In the genomic region with DNA sequence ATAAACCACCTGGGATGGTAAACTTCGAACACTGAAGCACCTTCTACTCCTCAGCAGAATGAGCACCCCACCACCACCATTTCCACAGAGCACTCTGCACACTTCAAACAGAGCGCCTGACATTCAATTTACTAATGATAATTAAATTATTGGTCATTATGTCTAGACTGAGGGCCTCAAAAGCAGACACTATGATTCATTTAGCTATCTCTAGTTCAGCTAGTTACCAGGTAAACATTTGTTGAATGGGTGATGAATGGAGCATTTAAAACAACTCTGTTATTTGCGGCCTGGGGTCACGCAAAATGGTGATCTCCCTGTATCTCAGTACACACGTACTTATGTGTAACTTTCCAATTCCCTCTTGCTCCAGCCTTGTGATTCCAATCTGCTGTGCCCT, we compare ENCODE assay signal across 21 cellular contexts. TPM values are rescaled to one million over a fixed set of nuclear protein-coding genes. Genes with fewer than 3 reads are reported as not detected.
A peak's percentile ranks its signal among the peaks of the same experiment; 100 is the strongest.
DNase-seq lines count a peak whose midpoint lies in the region; ATAC-seq, FAIRE-seq and TF ChIP-seq lines count a peak whose summit lies in the region.
"Had no signal": no experiment of that assay in that cellular context is flagged by ENCODE, and none has a peak within 500 bp of the region (broad histone marks: within the 10 kb centered on the region; RNA-seq: fewer than 3 reads in every experiment).

No MANE protein-coding gene starts in this region.

- H3K27me3 ChIP-seq in DOHH2 (ENCODE audit: control insufficient read depth, low read length) (no peaks in the 10 kb centered on the region), trophoblast cell (ENCODE audit: insufficient read depth, low read length) (no peaks in the 10 kb centered on the region), pancreas (no peaks in the 10 kb centered on the region)
- H3K27me3 ChIP-seq: tibial nerve had no signal

- 0 out of 2 replicates have a peak overlapping the region, but pooled peaks have one; percentile 8 for H3K4me3 ChIP-seq in DOHH2 (ENCODE audit: low read length)
- no peak overlapping the region for H3K4me3 ChIP-seq in trophoblast cell (ENCODE audit: low read depth, low read length)
- no peak overlapping the region for H3K4me3 ChIP-seq in pancreas
- H3K4me3 ChIP-seq: coronary artery, lower lobe of right lung, psoas muscle, skin epidermis, tibial nerve had no signal

- no peak overlapping the region for H4K8ac ChIP-seq in trophoblast cell (ENCODE audit: low read depth, low read length)

- H3K79me2 ChIP-seq in DOHH2 (ENCODE audit: control insufficient read depth, low read length) = peaks cover 96% of the 10 kb centered on the region
- H3K79me2 ChIP-seq in trophoblast cell (ENCODE audit: control insufficient read depth, insufficient read depth, low read length, poor library complexity) = no peaks in the 10 kb centered on the region

- H4K20me1 ChIP-seq in DOHH2 (ENCODE audit: control insufficient read depth, insufficient read depth, low read depth, low read length) = 0 out of 2 replicates have a peak, but pooled peaks cover 4% of the 10 kb centered on the region

- no peaks in the 10 kb centered on the region for H3K9me2 ChIP-seq in DOHH2 (replicated peaks; ENCODE audit: control insufficient read depth, low read length)

- H3K9ac ChIP-seq in trophoblast cell (ENCODE audit: low read length) = no peak overlapping the region
- H3K9ac ChIP-seq: KMS-11 had no signal

- H2BK12ac ChIP-seq in trophoblast cell (ENCODE audit: low read length) = no peak overlapping the region

- H4K91ac ChIP-seq in trophoblast cell (ENCODE audit: low read depth, low read length) = no peak overlapping the region

- peak overlapping the region; percentile 85 for H3K27ac Mint-ChIP-seq in mesothelial cell of epicardium
- H3K27ac Mint-ChIP-seq: activated CD8-positive, alpha-beta memory T cell treated with anti-CD3 and anti-CD28 coated beads, Interleukin-2, amount 10 ng/mL, durations not matched to agents 7 days and 5 days; activated naive CD8-positive, alpha-beta T cell treated with anti-CD3 and anti-CD28 coated beads for 36 hours; activated T-helper 1 cell treated with anti-CD3 and anti-CD28 coated beads, Interleukin-12 subunit alpha, Interleukin-12 subunit beta, Interleukin-2, Interleukin-4 antibody, amounts not matched to agents 30 ng/mL and 10 ng/mL and 1 ng/mL, durations not matched to agents 14 hours and 24 hours and 36 hours; stimulated activated naive CD8-positive, alpha-beta T cell treated with anti-CD3 and anti-CD28 coated beads, Interleukin-15, amount 100 ng/mL, for 72 hours had no signal

- DNase-seq in NCI-H1930 (lab: John Stamatoyannopoulos, UW) (peak; percentile 23 to 24), mesothelial cell of epicardium (ENCODE audit: low spot score in 2 of 2, unreplicated experiment in 2 of 2) (no peak), trophoblast cell (no peak), hepatic stellate cell (ENCODE audit: low spot score) (no peak), pancreas (no peak)
- DNase-seq: activated CD4-positive, alpha-beta T cell treated with anti-CD3 and anti-CD28 coated beads for 4 hours; activated CD8-positive, alpha-beta memory T cell treated with anti-CD3 and anti-CD28 coated beads, Interleukin-2, amount 10 ng/mL, durations not matched to agents 7 days and 5 days; activated naive CD8-positive, alpha-beta T cell treated with anti-CD3 and anti-CD28 coated beads for 36 hours; EL; head of caudate nucleus; lower lobe of right lung; NCI-H1048; psoas muscle; stimulated activated naive CD8-positive, alpha-beta T cell treated with anti-CD3 and anti-CD28 coated beads, Interleukin-15, amount 100 ng/mL, for 72 hours had no signal

- peaks cover 36% of the 10 kb centered on the region for H3K4me1 Mint-ChIP-seq in mesothelial cell of epicardium

- intact Hi-C loops in pancreas (cut with DNase I) = no loop called here

- no peak overlapping the region for H3K23ac ChIP-seq in trophoblast cell (ENCODE audit: low read length)

- H3K79me1 ChIP-seq in trophoblast cell (ENCODE audit: low read length) = no peaks in the 10 kb centered on the region

- H2BK5ac ChIP-seq in trophoblast cell (ENCODE audit: low read depth, low read length, poor library complexity) = no peak overlapping the region

- H3K36me3 Mint-ChIP-seq in mesothelial cell of epicardium = peaks cover 10% of the 10 kb centered on the region

- H3K27me3 Mint-ChIP-seq in mesothelial cell of epicardium (ENCODE audit: low read depth) = no peaks in the 10 kb centered on the region
- H3K27me3 Mint-ChIP-seq: activated CD8-positive, alpha-beta memory T cell treated with anti-CD3 and anti-CD28 coated beads, Interleukin-2, amount 10 ng/mL, durations not matched to agents 7 days and 5 days; activated naive CD8-positive, alpha-beta T cell treated with anti-CD3 and anti-CD28 coated beads for 36 hours; stimulated activated naive CD8-positive, alpha-beta T cell treated with anti-CD3 and anti-CD28 coated beads, Interleukin-15, amount 100 ng/mL, for 72 hours had no signal

- no peaks in the 10 kb centered on the region for H3K9me3 ChIP-seq in DOHH2 (ENCODE audit: control insufficient read depth, insufficient read depth, low read length)
- no peaks in the 10 kb centered on the region for H3K9me3 ChIP-seq in trophoblast cell (ENCODE audit: insufficient read depth, low read depth, low read length)
- H3K9me3 ChIP-seq in pancreas = no peaks in the 10 kb centered on the region
- H3K9me3 ChIP-seq: lower lobe of right lung, psoas muscle, tibial nerve had no signal

- H3K4me2 ChIP-seq in DOHH2 (ENCODE audit: low read length) = peak overlapping the region; percentile 26
- no peak overlapping the region for H3K4me2 ChIP-seq in trophoblast cell (ENCODE audit: low read length)
- H3K4me2 ChIP-seq: KMS-11 had no signal

- TF ChIP-seq CTCF in DOHH2 (IDR thresholded peaks at IDR 0.05; ENCODE audit: low read depth, low read length, poor library complexity, severe bottlenecking) (no peak), mesothelial cell of epicardium (IDR thresholded peaks at IDR 0.05; ENCODE audit: unreplicated experiment) (no peak), pancreas (IDR thresholded peaks at IDR 0.05) (no peak)

- no CpG with 5 or more reads among the region's 5 CpGs for WGBS in trophoblast cell (ENCODE audit: extremely low coverage, insufficient coverage, insufficient read length)
- WGBS in pancreas, 2 donors = 83 to 88% methylated on average over 5 of the region's 5 CpGs

- H3K4me1 ChIP-seq in DOHH2 (ENCODE audit: control insufficient read depth, low read length) (peaks cover 90% of the 10 kb centered on the region), trophoblast cell (ENCODE audit: control insufficient read depth in 1 of 2, insufficient read depth in 2 of 2, low read length in 2 of 2) (peaks cover 2 to 6% of the 10 kb centered on the region in 2 experiments), pancreas (peaks cover 0 to 4% (median 0%) of the 10 kb centered on the region in 3 donors)

- no peak overlapping the region for H4K12ac ChIP-seq in trophoblast cell (ENCODE audit: low read depth, low read length)

- no peak overlapping the region for H3K4me3 Mint-ChIP-seq in mesothelial cell of epicardium
- H3K4me3 Mint-ChIP-seq: activated CD8-positive, alpha-beta memory T cell treated with anti-CD3 and anti-CD28 coated beads, Interleukin-2, amount 10 ng/mL, durations not matched to agents 7 days and 5 days; activated naive CD8-positive, alpha-beta T cell treated with anti-CD3 and anti-CD28 coated beads for 36 hours; activated T-helper 1 cell treated with anti-CD3 and anti-CD28 coated beads, Interleukin-12 subunit alpha, Interleukin-12 subunit beta, Interleukin-2, Interleukin-4 antibody, amounts not matched to agents 30 ng/mL and 10 ng/mL and 1 ng/mL, durations not matched to agents 14 hours and 24 hours and 36 hours; stimulated activated naive CD8-positive, alpha-beta T cell treated with anti-CD3 and anti-CD28 coated beads, Interleukin-15, amount 100 ng/mL, for 72 hours had no signal

- H3F3A ChIP-seq in DOHH2 (ENCODE audit: control insufficient read depth, insufficient read depth) = peaks cover 24% of the 10 kb centered on the region

- no peaks in the 10 kb centered on the region for H3K36me3 ChIP-seq in DOHH2 (ENCODE audit: control insufficient read depth, low read length)
- no peaks in the 10 kb centered on the region for H3K36me3 ChIP-seq in trophoblast cell (ENCODE audit: control insufficient read depth in 1 of 2, insufficient read depth in 2 of 2, low read length in 2 of 2)
- H3K36me3 ChIP-seq in pancreas = no peaks in the 10 kb centered on the region
- H3K36me3 ChIP-seq: lower lobe of right lung, tibial nerve had no signal

- no peak overlapping the region for H2AK5ac ChIP-seq in trophoblast cell (ENCODE audit: low read length)

- no peak overlapping the region for H3K18ac ChIP-seq in trophoblast cell (ENCODE audit: low read length)

- no peak overlapping the region for H3K4ac ChIP-seq in trophoblast cell (ENCODE audit: low read depth, low read length)

- peaks cover 7% of the 10 kb centered on the region for H3K9me3 Mint-ChIP-seq in mesothelial cell of epicardium
- H3K9me3 Mint-ChIP-seq: activated T-helper 1 cell treated with anti-CD3 and anti-CD28 coated beads, Interleukin-12 subunit alpha, Interleukin-12 subunit beta, Interleukin-2, Interleukin-4 antibody, amounts not matched to agents 30 ng/mL and 10 ng/mL and 1 ng/mL, durations not matched to agents 14 hours and 24 hours and 36 hours; stimulated activated naive CD8-positive, alpha-beta T cell treated with anti-CD3 and anti-CD28 coated beads, Interleukin-15, amount 100 ng/mL, for 72 hours had no signal

- FAIRE-seq in pancreas (lab: Jason Lieb, UNC) = no peak

- H3K27ac ChIP-seq in DOHH2 (ENCODE audit: low read depth, low read length) (0 out of 2 replicates have a peak overlapping the region, but pooled peaks have one; percentile 3), trophoblast cell (ENCODE audit: low read depth, low read length) (no peak overlapping the region), pancreas (no peak overlapping the region)
- H3K27ac ChIP-seq: coronary artery, KMS-11, lower lobe of right lung, psoas muscle, skin epidermis, tibial nerve had no signal

- ATAC-seq in SK-N-SH treated with all-trans-retinoic acid at 6 μM for 48 hours (no peak), pancreas (no peak)
- ATAC-seq: activated CD8-positive, alpha-beta memory T cell treated with anti-CD3 and anti-CD28 coated beads, Interleukin-2, amount 10 ng/mL, durations not matched to agents 7 days and 5 days; lower lobe of right lung; psoas muscle; stimulated activated naive CD8-positive, alpha-beta T cell treated with anti-CD3 and anti-CD28 coated beads, Interleukin-15, amount 100 ng/mL, for 72 hours had no signal

- no peak overlapping the region for H2BK120ac ChIP-seq in trophoblast cell (ENCODE audit: insufficient read depth, low read length, poor library complexity)

- H2AFZ ChIP-seq in trophoblast cell (ENCODE audit: insufficient read depth, low read length, poor library complexity) = no peak overlapping the region

- no peak overlapping the region for H3K14ac ChIP-seq in trophoblast cell (ENCODE audit: low read length)

TF ChIP-seq in SK-N-SH treated with all-trans-retinoic acid at 6 μM for 48 hours, 23 proteins besides CTCF, POLR2A, EP300 and RAD21 (continues in another document):
- TF ChIP-seq ISL1 (CRISPR knock-in tag; IDR thresholded peaks at IDR 0.05) = peak; percentile 53

RNA-seq across cellular contexts. Expression of a gene that starts 40.9 kb away (rescaled TPM):
- 43.6 to 49.7 TPM (median 47.5 TPM) in 3 replicates for total RNA-seq in mesothelial cell of epicardium
- 17.3 and 18.4 TPM in 2 replicates for polyA plus RNA-seq in trophoblast cell (2013)
- total RNA-seq in pancreas = 10 to 100 TPM; 12.4 to 21.1 (median 16.9) TPM
- 1 to 10 TPM; 4.2 to 7.3 TPM for polyA plus RNA-seq in pancreas

Comparison
In these comparisons a context has a peak if more than half of its experiments do, and no peak if none do; other contexts are left out.
1. DNase-seq: peak in NCI-H1930 (2 of 2); none in mesothelial cell of epicardium (0 of 2), trophoblast cell (0 of 2), hepatic stellate cell (single experiment) and pancreas (0 of 6).